ENCODE assay signal across 1 cellular context in the genomic region with DNA sequence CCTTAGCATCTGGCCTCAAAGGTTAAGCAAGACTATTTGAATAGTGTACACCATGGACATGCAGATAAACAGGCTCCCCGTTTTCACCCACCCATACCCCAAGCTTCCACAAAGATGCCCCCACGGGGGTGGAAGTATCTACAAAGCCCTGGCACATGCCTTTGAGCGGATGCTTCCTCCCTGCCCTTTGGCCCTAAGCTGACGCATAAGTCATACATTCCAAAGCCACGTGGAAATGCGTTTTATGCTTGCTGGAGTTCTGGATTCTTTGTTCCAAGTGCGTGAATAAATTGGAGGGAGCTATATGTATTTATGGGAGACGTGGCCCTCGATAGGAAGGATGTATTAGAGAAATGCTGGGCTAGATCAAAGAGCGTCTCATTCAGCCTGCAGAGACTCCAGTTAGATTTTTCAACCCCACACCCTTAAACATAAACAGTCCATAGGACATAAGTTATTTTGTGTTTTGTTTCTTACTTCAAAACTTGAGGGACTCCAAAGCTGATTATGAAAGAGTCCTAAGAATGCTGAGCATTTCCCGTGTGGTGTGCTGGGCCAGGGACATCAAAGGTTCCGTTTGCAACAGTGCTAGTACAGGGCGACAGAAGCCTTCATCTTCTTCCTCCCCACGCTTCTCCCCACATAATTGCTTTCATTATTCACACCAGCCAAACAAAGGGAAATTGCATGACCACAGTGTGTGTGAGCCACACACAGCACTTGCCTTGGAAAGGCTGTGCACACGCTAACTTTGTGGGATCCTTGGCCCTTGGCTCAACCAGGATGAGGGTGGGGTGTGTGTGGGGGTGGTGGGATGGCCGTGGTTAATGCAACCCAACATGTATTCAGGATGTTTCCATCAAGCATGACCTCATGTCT.
A peak's percentile ranks its signal among the peaks of the same experiment; 100 is the strongest.
TF ChIP-seq lines count a peak whose summit lies in the region.

No MANE protein-coding gene starts in this region.

TF ChIP-seq in HepG2, 621 proteins besides CTCF, POLR2A, EP300 and RAD21 (continued from another document and continues in another):
- TF ChIP-seq, protein P1, sequence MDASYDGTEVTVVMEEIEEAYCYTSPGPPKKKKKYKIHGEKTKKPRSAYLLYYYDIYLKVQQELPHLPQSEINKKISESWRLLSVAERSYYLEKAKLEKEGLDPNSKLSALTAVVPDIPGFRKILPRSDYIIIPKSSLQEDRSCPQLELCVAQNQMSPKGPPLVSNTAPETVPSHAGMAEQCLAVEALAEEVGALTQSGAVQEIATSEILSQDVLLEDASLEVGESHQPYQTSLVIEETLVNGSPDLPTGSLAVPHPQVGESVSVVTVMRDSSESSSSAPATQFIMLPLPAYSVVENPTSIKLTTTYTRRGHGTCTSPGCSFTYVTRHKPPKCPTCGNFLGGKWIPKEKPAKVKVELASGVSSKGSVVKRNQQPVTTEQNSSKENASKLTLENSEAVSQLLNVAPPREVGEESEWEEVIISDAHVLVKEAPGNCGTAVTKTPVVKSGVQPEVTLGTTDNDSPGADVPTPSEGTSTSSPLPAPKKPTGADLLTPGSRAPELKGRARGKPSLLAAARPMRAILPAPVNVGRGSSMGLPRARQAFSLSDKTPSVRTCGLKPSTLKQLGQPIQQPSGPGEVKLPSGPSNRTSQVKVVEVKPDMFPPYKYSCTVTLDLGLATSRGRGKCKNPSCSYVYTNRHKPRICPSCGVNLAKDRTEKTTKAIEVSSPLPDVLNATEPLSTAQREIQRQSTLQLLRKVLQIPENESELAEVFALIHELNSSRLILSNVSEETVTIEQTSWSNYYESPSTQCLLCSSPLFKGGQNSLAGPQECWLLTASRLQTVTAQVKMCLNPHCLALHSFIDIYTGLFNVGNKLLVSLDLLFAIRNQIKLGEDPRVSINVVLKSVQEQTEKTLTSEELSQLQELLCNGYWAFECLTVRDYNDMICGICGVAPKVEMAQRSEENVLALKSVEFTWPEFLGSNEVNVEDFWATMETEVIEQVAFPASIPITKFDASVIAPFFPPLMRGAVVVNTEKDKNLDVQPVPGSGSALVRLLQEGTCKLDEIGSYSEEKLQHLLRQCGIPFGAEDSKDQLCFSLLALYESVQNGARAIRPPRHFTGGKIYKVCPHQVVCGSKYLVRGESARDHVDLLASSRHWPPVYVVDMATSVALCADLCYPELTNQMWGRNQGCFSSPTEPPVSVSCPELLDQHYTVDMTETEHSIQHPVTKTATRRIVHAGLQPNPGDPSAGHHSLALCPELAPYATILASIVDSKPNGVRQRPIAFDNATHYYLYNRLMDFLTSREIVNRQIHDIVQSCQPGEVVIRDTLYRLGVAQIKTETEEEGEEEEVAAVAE (CRISPR knock-in tag; IDR thresholded peaks at IDR 0.05; ENCODE audit: borderline replicate concordance), result peak; percentile 85
- peak; percentile 23; the same call in 1 of the 2 replicates for TF ChIP-seq ZNF343 (CRISPR knock-in tag; IDR thresholded peaks at IDR 0.05)
- TF ChIP-seq, protein P2, sequence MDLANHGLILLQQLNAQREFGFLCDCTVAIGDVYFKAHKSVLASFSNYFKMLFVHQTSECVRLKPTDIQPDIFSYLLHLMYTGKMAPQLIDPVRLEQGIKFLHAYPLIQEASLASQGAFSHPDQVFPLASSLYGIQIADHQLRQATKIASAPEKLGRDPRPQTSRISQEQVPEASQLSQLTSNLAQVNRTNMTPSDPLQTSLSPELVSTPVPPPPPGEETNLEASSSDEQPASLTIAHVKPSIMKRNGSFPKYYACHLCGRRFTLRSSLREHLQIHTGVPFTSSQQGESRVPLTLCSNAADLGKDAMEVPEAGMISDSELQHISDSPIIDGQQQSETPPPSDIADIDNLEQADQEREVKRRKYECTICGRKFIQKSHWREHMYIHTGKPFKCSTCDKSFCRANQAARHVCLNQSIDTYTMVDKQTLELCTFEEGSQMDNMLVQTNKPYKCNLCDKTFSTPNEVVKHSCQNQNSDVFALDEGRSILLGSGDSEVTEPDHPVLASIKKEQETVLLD (CRISPR knock-in tag; IDR thresholded peaks at IDR 0.05; ENCODE audit: low read depth), result 0 out of 2 replicates have a peak, but pooled peaks have one; percentile 23
- TF ChIP-seq ZNF660 (CRISPR knock-in tag; IDR thresholded peaks at IDR 0.05; ENCODE audit: borderline replicate concordance, low read depth), result no peak
- peak; percentile 100 for TF ChIP-seq TBX3 (IDR thresholded peaks at IDR 0.05; ENCODE audit: borderline replicate concordance)
- no peak for TF ChIP-seq ZNF282 (IDR thresholded peaks at IDR 0.05; ENCODE audit: partially characterized antibody)
- TF ChIP-seq ARID2 (CRISPR knock-in tag; IDR thresholded peaks at IDR 0.05; ENCODE audit: borderline replicate concordance), result 0 out of 2 replicates have a peak, but pooled peaks have one; percentile 72
- TF ChIP-seq ZNF782 (CRISPR knock-in tag; IDR thresholded peaks at IDR 0.05; ENCODE audit: borderline replicate concordance), result 0 out of 2 replicates have a peak, but pooled peaks have one; percentile 39
- no peak; the same call in 1 of the 2 replicates for TF ChIP-seq ZNF747 (CRISPR knock-in tag; IDR thresholded peaks at IDR 0.05; ENCODE audit: borderline replicate concordance)
- peak; percentile 46 for TF ChIP-seq ZFX (CRISPR knock-in tag; IDR thresholded peaks at IDR 0.05; ENCODE audit: low read depth)
- TF ChIP-seq, protein P3, sequence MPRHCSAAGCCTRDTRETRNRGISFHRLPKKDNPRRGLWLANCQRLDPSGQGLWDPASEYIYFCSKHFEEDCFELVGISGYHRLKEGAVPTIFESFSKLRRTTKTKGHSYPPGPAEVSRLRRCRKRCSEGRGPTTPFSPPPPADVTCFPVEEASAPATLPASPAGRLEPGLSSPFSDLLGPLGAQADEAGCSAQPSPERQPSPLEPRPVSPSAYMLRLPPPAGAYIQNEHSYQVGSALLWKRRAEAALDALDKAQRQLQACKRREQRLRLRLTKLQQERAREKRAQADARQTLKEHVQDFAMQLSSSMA (CRISPR knock-in tag; IDR thresholded peaks at IDR 0.05), result no peak
- TF ChIP-seq, protein P4, sequence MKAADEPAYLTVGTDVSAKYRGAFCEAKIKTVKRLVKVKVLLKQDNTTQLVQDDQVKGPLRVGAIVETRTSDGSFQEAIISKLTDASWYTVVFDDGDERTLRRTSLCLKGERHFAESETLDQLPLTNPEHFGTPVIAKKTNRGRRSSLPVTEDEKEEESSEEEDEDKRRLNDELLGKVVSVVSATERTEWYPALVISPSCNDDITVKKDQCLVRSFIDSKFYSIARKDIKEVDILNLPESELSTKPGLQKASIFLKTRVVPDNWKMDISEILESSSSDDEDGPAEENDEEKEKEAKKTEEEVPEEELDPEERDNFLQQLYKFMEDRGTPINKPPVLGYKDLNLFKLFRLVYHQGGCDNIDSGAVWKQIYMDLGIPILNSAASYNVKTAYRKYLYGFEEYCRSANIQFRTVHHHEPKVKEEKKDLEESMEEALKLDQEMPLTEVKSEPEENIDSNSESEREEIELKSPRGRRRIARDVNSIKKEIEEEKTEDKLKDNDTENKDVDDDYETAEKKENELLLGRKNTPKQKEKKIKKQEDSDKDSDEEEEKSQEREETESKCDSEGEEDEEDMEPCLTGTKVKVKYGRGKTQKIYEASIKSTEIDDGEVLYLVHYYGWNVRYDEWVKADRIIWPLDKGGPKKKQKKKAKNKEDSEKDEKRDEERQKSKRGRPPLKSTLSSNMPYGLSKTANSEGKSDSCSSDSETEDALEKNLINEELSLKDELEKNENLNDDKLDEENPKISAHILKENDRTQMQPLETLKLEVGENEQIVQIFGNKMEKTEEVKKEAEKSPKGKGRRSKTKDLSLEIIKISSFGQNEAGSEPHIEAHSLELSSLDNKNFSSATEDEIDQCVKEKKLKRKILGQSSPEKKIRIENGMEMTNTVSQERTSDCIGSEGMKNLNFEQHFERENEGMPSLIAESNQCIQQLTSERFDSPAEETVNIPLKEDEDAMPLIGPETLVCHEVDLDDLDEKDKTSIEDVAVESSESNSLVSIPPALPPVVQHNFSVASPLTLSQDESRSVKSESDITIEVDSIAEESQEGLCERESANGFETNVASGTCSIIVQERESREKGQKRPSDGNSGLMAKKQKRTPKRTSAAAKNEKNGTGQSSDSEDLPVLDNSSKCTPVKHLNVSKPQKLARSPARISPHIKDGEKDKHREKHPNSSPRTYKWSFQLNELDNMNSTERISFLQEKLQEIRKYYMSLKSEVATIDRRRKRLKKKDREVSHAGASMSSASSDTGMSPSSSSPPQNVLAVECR (CRISPR knock-in tag; IDR thresholded peaks at IDR 0.05; ENCODE audit: borderline replicate concordance), result peak; percentile 72; the same call in 1 of the 2 replicates
- TF ChIP-seq, protein P5, sequence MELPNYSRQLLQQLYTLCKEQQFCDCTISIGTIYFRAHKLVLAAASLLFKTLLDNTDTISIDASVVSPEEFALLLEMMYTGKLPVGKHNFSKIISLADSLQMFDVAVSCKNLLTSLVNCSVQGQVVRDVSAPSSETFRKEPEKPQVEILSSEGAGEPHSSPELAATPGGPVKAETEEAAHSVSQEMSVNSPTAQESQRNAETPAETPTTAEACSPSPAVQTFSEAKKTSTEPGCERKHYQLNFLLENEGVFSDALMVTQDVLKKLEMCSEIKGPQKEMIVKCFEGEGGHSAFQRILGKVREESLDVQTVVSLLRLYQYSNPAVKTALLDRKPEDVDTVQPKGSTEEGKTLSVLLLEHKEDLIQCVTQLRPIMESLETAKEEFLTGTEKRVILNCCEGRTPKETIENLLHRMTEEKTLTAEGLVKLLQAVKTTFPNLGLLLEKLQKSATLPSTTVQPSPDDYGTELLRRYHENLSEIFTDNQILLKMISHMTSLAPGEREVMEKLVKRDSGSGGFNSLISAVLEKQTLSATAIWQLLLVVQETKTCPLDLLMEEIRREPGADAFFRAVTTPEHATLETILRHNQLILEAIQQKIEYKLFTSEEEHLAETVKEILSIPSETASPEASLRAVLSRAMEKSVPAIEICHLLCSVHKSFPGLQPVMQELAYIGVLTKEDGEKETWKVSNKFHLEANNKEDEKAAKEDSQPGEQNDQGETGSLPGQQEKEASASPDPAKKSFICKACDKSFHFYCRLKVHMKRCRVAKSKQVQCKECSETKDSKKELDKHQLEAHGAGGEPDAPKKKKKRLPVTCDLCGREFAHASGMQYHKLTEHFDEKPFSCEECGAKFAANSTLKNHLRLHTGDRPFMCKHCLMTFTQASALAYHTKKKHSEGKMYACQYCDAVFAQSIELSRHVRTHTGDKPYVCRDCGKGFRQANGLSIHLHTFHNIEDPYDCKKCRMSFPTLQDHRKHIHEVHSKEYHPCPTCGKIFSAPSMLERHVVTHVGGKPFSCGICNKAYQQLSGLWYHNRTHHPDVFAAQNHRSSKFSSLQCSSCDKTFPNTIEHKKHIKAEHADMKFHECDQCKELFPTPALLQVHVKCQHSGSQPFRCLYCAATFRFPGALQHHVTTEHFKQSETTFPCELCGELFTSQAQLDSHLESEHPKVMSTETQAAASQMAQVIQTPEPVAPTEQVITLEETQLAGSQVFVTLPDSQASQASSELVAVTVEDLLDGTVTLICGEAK (IDR thresholded peaks at IDR 0.05), result no peak
- TF ChIP-seq, protein P5 (CRISPR knock-in tag; IDR thresholded peaks at IDR 0.05), result no peak; the same call in 1 of the 2 replicates
- no peak; the same call in 1 of the 2 replicates for TF ChIP-seq ZNF460 (CRISPR knock-in tag; IDR thresholded peaks at IDR 0.05; ENCODE audit: borderline replicate concordance)
- TF ChIP-seq ZKSCAN1 (IDR thresholded peaks at IDR 0.05; ENCODE audit: low read length), result peak; percentile 73; the same call in 1 of the 2 replicates
- TF ChIP-seq ZNF570 (CRISPR knock-in tag; IDR thresholded peaks at IDR 0.05; ENCODE audit: borderline replicate concordance), result no peak
- peak; percentile 75 for TF ChIP-seq MEF2D (CRISPR knock-in tag; IDR thresholded peaks at IDR 0.05)
- TF ChIP-seq, protein P6, sequence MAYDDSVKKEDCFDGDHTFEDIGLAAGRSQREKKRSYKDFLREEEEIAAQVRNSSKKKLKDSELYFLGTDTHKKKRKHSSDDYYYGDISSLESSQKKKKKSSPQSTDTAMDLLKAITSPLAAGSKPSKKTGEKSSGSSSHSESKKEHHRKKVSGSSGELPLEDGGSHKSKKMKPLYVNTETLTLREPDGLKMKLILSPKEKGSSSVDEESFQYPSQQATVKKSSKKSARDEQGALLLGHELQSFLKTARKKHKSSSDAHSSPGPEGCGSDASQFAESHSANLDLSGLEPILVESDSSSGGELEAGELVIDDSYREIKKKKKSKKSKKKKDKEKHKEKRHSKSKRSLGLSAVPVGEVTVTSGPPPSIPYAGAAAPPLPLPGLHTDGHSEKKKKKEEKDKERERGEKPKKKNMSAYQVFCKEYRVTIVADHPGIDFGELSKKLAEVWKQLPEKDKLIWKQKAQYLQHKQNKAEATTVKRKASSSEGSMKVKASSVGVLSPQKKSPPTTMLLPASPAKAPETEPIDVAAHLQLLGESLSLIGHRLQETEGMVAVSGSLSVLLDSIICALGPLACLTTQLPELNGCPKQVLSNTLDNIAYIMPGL (CRISPR knock-in tag; IDR thresholded peaks at IDR 0.05; ENCODE audit: borderline replicate concordance in 1 of 2, low read depth in 1 of 2), result peak; percentile 16 to 69; a peak in 2 of 4 replicates
- 0 out of 2 replicates have a peak, but pooled peaks have one; percentile 34 for TF ChIP-seq ZNF510 (CRISPR knock-in tag; IDR thresholded peaks at IDR 0.05; ENCODE audit: low read depth)
- peak; percentile 76 for TF ChIP-seq SMAD1 (CRISPR knock-in tag; IDR thresholded peaks at IDR 0.05; ENCODE audit: borderline replicate concordance, low read depth)
- no peak; the same call in 1 of the 2 replicates for TF ChIP-seq ZBTB42 (CRISPR knock-in tag; IDR thresholded peaks at IDR 0.05)
